ENCODE assay signal across 9 cellular contexts in the genomic region with DNA sequence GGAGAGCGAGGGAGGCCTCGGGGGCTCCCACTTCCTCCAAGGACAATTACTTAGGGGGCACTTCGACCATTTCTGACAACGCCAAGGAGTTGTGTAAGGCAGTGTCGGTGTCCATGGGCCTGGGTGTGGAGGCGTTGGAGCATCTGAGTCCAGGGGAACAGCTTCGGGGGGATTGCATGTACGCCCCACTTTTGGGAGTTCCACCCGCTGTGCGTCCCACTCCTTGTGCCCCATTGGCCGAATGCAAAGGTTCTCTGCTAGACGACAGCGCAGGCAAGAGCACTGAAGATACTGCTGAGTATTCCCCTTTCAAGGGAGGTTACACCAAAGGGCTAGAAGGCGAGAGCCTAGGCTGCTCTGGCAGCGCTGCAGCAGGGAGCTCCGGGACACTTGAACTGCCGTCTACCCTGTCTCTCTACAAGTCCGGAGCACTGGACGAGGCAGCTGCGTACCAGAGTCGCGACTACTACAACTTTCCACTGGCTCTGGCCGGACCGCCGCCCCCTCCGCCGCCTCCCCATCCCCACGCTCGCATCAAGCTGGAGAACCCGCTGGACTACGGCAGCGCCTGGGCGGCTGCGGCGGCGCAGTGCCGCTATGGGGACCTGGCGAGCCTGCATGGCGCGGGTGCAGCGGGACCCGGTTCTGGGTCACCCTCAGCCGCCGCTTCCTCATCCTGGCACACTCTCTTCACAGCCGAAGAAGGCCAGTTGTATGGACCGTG. TPM values are rescaled to one million over a fixed set of nuclear protein-coding genes. Genes with fewer than 3 reads are reported as not detected.
A peak's percentile ranks its signal among the peaks of the same experiment; 100 is the strongest.
DNase-seq lines count a peak whose midpoint lies in the region; ATAC-seq and TF ChIP-seq lines count a peak whose summit lies in the region.
"Had no signal": no experiment of that assay in that cellular context is flagged by ENCODE, and none has a peak within 500 bp of the region (broad histone marks: within the 10 kb centered on the region; RNA-seq: fewer than 3 reads in every experiment).

No MANE protein-coding gene starts in this region.

- H3K4me3 Mint-ChIP-seq in activated CD4-positive, alpha-beta T cell treated with anti-CD3 and anti-CD28 coated beads for 36 hours = no peak overlapping the region
- peak overlapping the region; percentile 70 for H3K4me3 Mint-ChIP-seq in type B pancreatic cell

- TF ChIP-seq CTCF in choroid plexus epithelial cell (conservative IDR thresholded peaks at IDR 0.05; ENCODE audit: low read depth, low read length) (no peak), right lobe of liver (IDR thresholded peaks at IDR 0.05) (no peak), type B pancreatic cell (conservative IDR thresholded peaks at IDR 0.05) (no peak)

- TF ChIP-seq POLR2A in right lobe of liver (IDR thresholded peaks at IDR 0.05) = no peak

- H3K4me3 ChIP-seq in choroid plexus epithelial cell (ENCODE audit: low read depth, low read length) = peak overlapping the region; percentile 56
- peak overlapping the region; percentile 33 to 61 (median 57) for H3K4me3 ChIP-seq in right lobe of liver

- peaks cover 0 to 7% (median 1%) of the 10 kb centered on the region in 4 donors for H3K4me1 ChIP-seq in right lobe of liver

- H3K27ac Mint-ChIP-seq in activated CD4-positive, alpha-beta T cell treated with anti-CD3 and anti-CD28 coated beads for 36 hours = no peak overlapping the region
- H3K27ac Mint-ChIP-seq in type B pancreatic cell = no peak overlapping the region
- H3K27ac Mint-ChIP-seq: activated naive CD4-positive, alpha-beta T cell treated with anti-CD3 and anti-CD28 coated beads, Interleukin-2, amount 50 U/mL, for 24 hours had no signal

- POLR2A ChIA-PET in activated CD4-positive, alpha-beta T cell treated with anti-CD3 and anti-CD28 coated beads for 36 hours (lab: Charles Lee) = no interaction called here

- WGBS in right lobe of liver (ENCODE audit: insufficient coverage, low coverage, low lambda C conversion rate, missing lambda C conversion rate) = 30% methylated on average over 2 of the region's 46 CpGs

- peak overlapping the region; percentile 11 to 60 (median 38) for H3K27ac ChIP-seq in right lobe of liver

- CTCF ChIA-PET in activated CD4-positive, alpha-beta T cell treated with anti-CD3 and anti-CD28 coated beads for 36 hours (lab: Charles Lee) = interaction anchor here (0.7 kb wide), 1 partner anchor 9 kb away, joined by 3 read pairs; no protein-coding TSS in a partner anchor

- no peaks in the 10 kb centered on the region for H3K9me3 ChIP-seq in right lobe of liver

- H3K4me1 Mint-ChIP-seq in activated CD4-positive, alpha-beta T cell treated with anti-CD3 and anti-CD28 coated beads for 36 hours = no peaks in the 10 kb centered on the region
- H3K4me1 Mint-ChIP-seq in type B pancreatic cell (ENCODE audit: unreplicated experiment) = no peaks in the 10 kb centered on the region

- H3K27me3 Mint-ChIP-seq in activated CD4-positive, alpha-beta T cell treated with anti-CD3 and anti-CD28 coated beads for 36 hours = peaks cover 23% of the 10 kb centered on the region
- H3K27me3 Mint-ChIP-seq in type B pancreatic cell = peaks cover 65% of the 10 kb centered on the region

- no peaks in the 10 kb centered on the region for H3K9me3 Mint-ChIP-seq in activated CD4-positive, alpha-beta T cell treated with anti-CD3 and anti-CD28 coated beads for 36 hours (ENCODE audit: low read depth)
- H3K9me3 Mint-ChIP-seq in type B pancreatic cell = no peaks in the 10 kb centered on the region
- H3K9me3 Mint-ChIP-seq: activated naive CD4-positive, alpha-beta T cell treated with anti-CD3 and anti-CD28 coated beads, Interleukin-2, amount 50 U/mL, for 24 hours had no signal

- intact Hi-C loops in activated CD4-positive, alpha-beta T cell treated with anti-CD3 and anti-CD28 coated beads for 36 hours (cut with DNase I, micrococcal nuclease) = no loop called here
- intact Hi-C loops in right lobe of liver (cut with DNase I) = no loop called here

- no peaks in the 10 kb centered on the region for H3K36me3 ChIP-seq in right lobe of liver

- DNase-seq in activated CD4-positive, alpha-beta T cell treated with anti-CD3 and anti-CD28 coated beads for 36 hours = peak; percentile 7
- DNase-seq in activated CD4-positive, alpha-beta T cell treated with anti-CD3 and anti-CD28 coated beads for 4 hours = no peak
- DNase-seq in choroid plexus epithelial cell (ENCODE audit: low read depth) (peak; percentile 12), right lobe of liver (peak in 2 of 3 donors; percentile 33 to 58), type B pancreatic cell (ENCODE audit: extremely low spot score, unreplicated experiment) (no peak), dedifferentiated amniotic fluid mesenchymal stem cell (ENCODE audit: extremely low spot score) (no peak)

- no peaks in the 10 kb centered on the region for H3K27me3 ChIP-seq in right lobe of liver

- H3K36me3 Mint-ChIP-seq in activated CD4-positive, alpha-beta T cell treated with anti-CD3 and anti-CD28 coated beads for 36 hours (ENCODE audit: low read depth) = no peaks in the 10 kb centered on the region
- H3K36me3 Mint-ChIP-seq in type B pancreatic cell = no peaks in the 10 kb centered on the region
- H3K36me3 Mint-ChIP-seq: activated naive CD4-positive, alpha-beta T cell treated with anti-CD3 and anti-CD28 coated beads, Interleukin-2, amount 50 U/mL, for 24 hours had no signal

- no peak for ATAC-seq in activated CD4-positive, alpha-beta T cell treated with anti-CD3 and anti-CD28 coated beads for 36 hours
- ATAC-seq in right lobe of liver = peak; percentile 4 to 23 (median 6)
- no peak for ATAC-seq in GM21528 (IDR thresholded peaks at IDR 0.05; ENCODE audit: low FRiP score, unreplicated experiment)
- no peak for ATAC-seq in GM18511 (IDR thresholded peaks at IDR 0.05; ENCODE audit: unreplicated experiment)

RNA-seq across cellular contexts. Expression of a gene that starts 2.1 kb away (rescaled TPM):
- not detected for total RNA-seq in activated CD4-positive, alpha-beta T cell treated with anti-CD3 and anti-CD28 coated beads for 36 hours
- total RNA-seq in right lobe of liver = 10 to 100 TPM; 18.5 to 77.5 (median 47.3) TPM
- 0.57 and 1.5 TPM in 2 replicates for total RNA-seq in type B pancreatic cell (ENCODE audit: low replicate concordance)

Comparison
In these comparisons a context has a peak if more than half of its experiments do, and no peak if none do; other contexts are left out.
1. DNase-seq: peak in activated CD4-positive, alpha-beta T cell treated with anti-CD3 and anti-CD28 coated beads for 36 hours (single experiment), choroid plexus epithelial cell (single experiment) and right lobe of liver (2 of 3); none in activated CD4-positive, alpha-beta T cell treated with anti-CD3 and anti-CD28 coated beads for 4 hours (0 of 2), type B pancreatic cell (single experiment) and dedifferentiated amniotic fluid mesenchymal stem cell (single experiment).
2. ATAC-seq: peak in right lobe of liver (4 of 4); none in activated CD4-positive, alpha-beta T cell treated with anti-CD3 and anti-CD28 coated beads for 36 hours (single experiment), GM21528 (single experiment) and GM18511 (single experiment).